ENCODE assay signal across 20 cellular contexts in the genomic region with DNA sequence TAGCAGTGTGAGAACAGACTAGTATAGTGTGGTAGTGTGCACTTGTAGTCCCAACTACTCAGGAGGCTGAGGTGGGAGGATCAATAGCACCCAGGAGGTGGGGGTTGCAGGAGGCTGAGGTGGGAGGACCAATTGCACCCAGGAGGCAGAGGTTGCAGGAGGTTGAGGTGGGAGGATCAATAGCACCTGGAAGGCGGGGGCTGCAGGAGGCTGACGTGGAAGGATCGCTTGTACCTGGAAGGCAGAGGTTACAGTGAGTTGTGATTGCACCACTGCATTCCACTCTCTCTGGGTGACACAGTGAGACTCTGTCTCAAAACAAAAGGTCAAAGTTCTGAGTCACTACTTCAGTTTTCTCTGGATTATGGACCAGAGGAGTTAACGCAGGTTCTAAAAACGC. TPM values are rescaled to one million over a fixed set of nuclear protein-coding genes. Genes with fewer than 3 reads are reported as not detected.
DNase-seq lines count a peak whose midpoint lies in the region; ATAC-seq, FAIRE-seq and TF ChIP-seq lines count a peak whose summit lies in the region.
"Had no signal": no experiment of that assay in that cellular context is flagged by ENCODE, and none has a peak within 500 bp of the region (broad histone marks: within the 10 kb centered on the region; RNA-seq: fewer than 3 reads in every experiment).

No MANE protein-coding gene starts in this region.

- no peak overlapping the region for H3K23ac ChIP-seq in trophoblast cell (ENCODE audit: low read length)

- H3K4me3 ChIP-seq in trophoblast cell (ENCODE audit: low read depth, low read length) = no peak overlapping the region
- H3K4me3 ChIP-seq: SJCRH30 had no signal

- no peak overlapping the region for H3K4ac ChIP-seq in trophoblast cell (ENCODE audit: low read depth, low read length)

- peaks cover 4% of the 10 kb centered on the region for H3K9me3 ChIP-seq in trophoblast cell (ENCODE audit: insufficient read depth, low read depth, low read length)

- H2BK12ac ChIP-seq in trophoblast cell (ENCODE audit: low read length) = no peak overlapping the region

- no peak overlapping the region for H2AK5ac ChIP-seq in trophoblast cell (ENCODE audit: low read length)

- H4K12ac ChIP-seq in trophoblast cell (ENCODE audit: low read depth, low read length) = no peak overlapping the region

- H3K79me1 ChIP-seq in trophoblast cell (ENCODE audit: low read length) = no peaks in the 10 kb centered on the region

- H3K36me3 ChIP-seq in trophoblast cell (ENCODE audit: control insufficient read depth in 1 of 2, insufficient read depth in 2 of 2, low read length in 2 of 2) = no peaks in the 10 kb centered on the region
- H3K36me3 ChIP-seq: SJCRH30 had no signal

- H3K4me3 Mint-ChIP-seq in Calu3 (ENCODE audit: low read depth, unreplicated experiment) (no peak overlapping the region), WTC11 (no peak overlapping the region)
- H3K4me3 Mint-ChIP-seq: CD14-positive monocyte, H9 had no signal

- POLR2A ChIA-PET in WTC11 (lab: Charles Lee) = no interaction called here

- no peak overlapping the region for H2BK5ac ChIP-seq in trophoblast cell (ENCODE audit: low read depth, low read length, poor library complexity)

- TF ChIP-seq CTCF in Calu3 (IDR thresholded peaks at IDR 0.05; ENCODE audit: unreplicated experiment) (no peak), WTC11 (IDR thresholded peaks at IDR 0.05) (no peak)

- DNase-seq in Calu3 (peak; percentile 26), WTC11 (ENCODE audit: low spot score) (no peak), islet precursor cell (peak; percentile 75), trophoblast cell (peak; percentile 90 to 93), GM12891 (ENCODE audit: insufficient read length, low spot score) (no peak)
- DNase-seq: EL, GF-D8, H9, Karpas-422, NCI-H1417, NCI-H1694 treated with DMSO at 0.1 percent for 48 hours, NCI-H2081 treated with DMSO at 0.1 percent for 48 hours, NCI-H2171 treated with DMSO at 0.1 percent for 48 hours, NCI-H524 treated with DMSO at 0.1 percent for 48 hours, NCI-H82, SJCRH30 had no signal

- H4K8ac ChIP-seq in trophoblast cell (ENCODE audit: low read depth, low read length) = no peak overlapping the region

- H3K36me3 Mint-ChIP-seq in Calu3 (ENCODE audit: insufficient read depth, unreplicated experiment) = no peaks in the 10 kb centered on the region
- H3K36me3 Mint-ChIP-seq in WTC11 = peaks cover 15% of the 10 kb centered on the region
- H3K36me3 Mint-ChIP-seq: CD14-positive monocyte had no signal

- H3K27ac Mint-ChIP-seq in Calu3 (ENCODE audit: unreplicated experiment) = no peak overlapping the region
- H3K27ac Mint-ChIP-seq in WTC11 = no peak overlapping the region
- H3K27ac Mint-ChIP-seq: CD14-positive monocyte, H9 had no signal

- no peaks in the 10 kb centered on the region for H3K27me3 ChIP-seq in trophoblast cell (ENCODE audit: insufficient read depth, low read length)
- H3K27me3 ChIP-seq: SJCRH30 had no signal

- H3K4me1 Mint-ChIP-seq in Calu3 (ENCODE audit: low read depth, unreplicated experiment) = no peaks in the 10 kb centered on the region
- H3K4me1 Mint-ChIP-seq in WTC11 = no peaks in the 10 kb centered on the region
- H3K4me1 Mint-ChIP-seq: CD14-positive monocyte, H9 had no signal

- no peak overlapping the region for H3K14ac ChIP-seq in trophoblast cell (ENCODE audit: low read length)

- intact Hi-C loops in Calu3 (cut with micrococcal nuclease; ENCODE audit: unreplicated experiment) = no loop called here

- H3K9ac ChIP-seq in trophoblast cell (ENCODE audit: low read length) = no peak overlapping the region

- CTCF ChIA-PET in Calu3 (lab: Charles Lee) = no interaction called here
- CTCF ChIA-PET in WTC11 (lab: Charles Lee) = no interaction called here

- no peak overlapping the region for H3K18ac ChIP-seq in trophoblast cell (ENCODE audit: low read length)

- H3K27me3 Mint-ChIP-seq in Calu3 (ENCODE audit: unreplicated experiment) (peaks cover 12% of the 10 kb centered on the region), WTC11 (ENCODE audit: low read depth) (peaks cover 8% of the 10 kb centered on the region)

- ATAC-seq in WTC11 (no peak), SK-N-SH treated with all-trans-retinoic acid at 6 μM for 48 hours (no peak), HG02938 (IDR thresholded peaks at IDR 0.05; ENCODE audit: unreplicated experiment) (no peak)
- ATAC-seq: Panc1 had no signal

- no peak for FAIRE-seq in GM12891 (lab: Jason Lieb, UNC)

- no peaks in the 10 kb centered on the region for H3K79me2 ChIP-seq in trophoblast cell (ENCODE audit: control insufficient read depth, insufficient read depth, low read length, poor library complexity)

- no peak overlapping the region for H2AFZ ChIP-seq in trophoblast cell (ENCODE audit: insufficient read depth, low read length, poor library complexity)

- H3K9me3 Mint-ChIP-seq in Calu3 (ENCODE audit: low read depth, unreplicated experiment) (peaks cover 3% of the 10 kb centered on the region), WTC11 (peaks cover 33% of the 10 kb centered on the region)

- no CpG with 5 or more reads among the region's 5 CpGs for WGBS in trophoblast cell (ENCODE audit: extremely low coverage, insufficient coverage, insufficient read length)

- no TSS peak for BruUV-seq in Calu3 (replicated peaks; lab: Mats Ljungman, UMichigan)

- no peak overlapping the region for H3K27ac ChIP-seq in trophoblast cell (ENCODE audit: low read depth, low read length)
- H3K27ac ChIP-seq: SJCRH30 had no signal

- TF ChIP-seq POLR2A in GM12891 (IDR thresholded peaks at IDR 0.05; ENCODE audit: low read depth, low read length) = no peak

- no peak overlapping the region for H4K91ac ChIP-seq in trophoblast cell (ENCODE audit: low read depth, low read length)

- H3K4me2 ChIP-seq in trophoblast cell (ENCODE audit: low read length) = no peak overlapping the region

- no peak overlapping the region for H2BK120ac ChIP-seq in trophoblast cell (ENCODE audit: insufficient read depth, low read length, poor library complexity)

- H3K4me1 ChIP-seq in trophoblast cell (ENCODE audit: control insufficient read depth in 1 of 2, insufficient read depth in 2 of 2, low read length in 2 of 2) = peaks cover 4 to 6% of the 10 kb centered on the region in 2 experiments
- H3K4me1 ChIP-seq: SJCRH30 had no signal

TF ChIP-seq in WTC11, 78 proteins besides CTCF, POLR2A, EP300 and RAD21:
- TF ChIP-seq NR3C1 (CRISPR knock-in tag; conservative IDR thresholded peaks at IDR 0.05; ENCODE audit: low read depth) = no peak
- peak; percentile 70 for TF ChIP-seq GABPB1 (CRISPR knock-in tag; IDR thresholded peaks at IDR 0.05)
TF ChIP-seq in WTC11: peak in this region for 1.

TF ChIP-seq in SK-N-SH treated with all-trans-retinoic acid at 6 μM for 48 hours, 23 proteins besides CTCF, POLR2A, EP300 and RAD21 (continues in another document):
- TF ChIP-seq SNAI2 (CRISPR knock-in tag; IDR thresholded peaks at IDR 0.05) (no peak), TOX (CRISPR knock-in tag; IDR thresholded peaks at IDR 0.05; ENCODE audit: borderline replicate concordance) (no peak), ARNTL (CRISPR knock-in tag; IDR thresholded peaks at IDR 0.05; ENCODE audit: borderline replicate concordance, low read depth) (no peak)
- TF ChIP-seq, protein P1, sequence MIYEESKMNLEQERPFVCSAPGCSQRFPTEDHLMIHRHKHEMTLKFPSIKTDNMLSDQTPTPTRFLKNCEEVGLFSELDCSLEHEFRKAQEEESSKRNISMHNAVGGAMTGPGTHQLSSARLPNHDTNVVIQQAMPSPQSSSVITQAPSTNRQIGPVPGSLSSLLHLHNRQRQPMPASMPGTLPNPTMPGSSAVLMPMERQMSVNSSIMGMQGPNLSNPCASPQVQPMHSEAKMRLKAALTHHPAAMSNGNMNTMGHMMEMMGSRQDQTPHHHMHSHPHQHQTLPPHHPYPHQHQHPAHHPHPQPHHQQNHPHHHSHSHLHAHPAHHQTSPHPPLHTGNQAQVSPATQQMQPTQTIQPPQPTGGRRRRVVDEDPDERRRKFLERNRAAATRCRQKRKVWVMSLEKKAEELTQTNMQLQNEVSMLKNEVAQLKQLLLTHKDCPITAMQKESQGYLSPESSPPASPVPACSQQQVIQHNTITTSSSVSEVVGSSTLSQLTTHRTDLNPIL (CRISPR knock-in tag; IDR thresholded peaks at IDR 0.05; ENCODE audit: low read depth) = no peak

TF ChIP-seq in GM12891, 5 proteins besides CTCF, POLR2A, EP300 and RAD21:
- TF ChIP-seq POLR2AphosphoS5 (IDR thresholded peaks at IDR 0.05; ENCODE audit: low read depth, low read length) (no peak), POU2F2 (IDR thresholded peaks at IDR 0.05; ENCODE audit: low read depth, low read length) (no peak), TAF1 (IDR thresholded peaks at IDR 0.05; ENCODE audit: low read depth, low read length) (no peak)

RNA-seq across cellular contexts. Expression of gene DIP2C, which starts 22.6 kb away (rescaled TPM):
- total RNA-seq in Calu3 (2022) = 11.0 and 13.2 TPM in 2 replicates
- total RNA-seq in WTC11 (2021) = 10.9 to 11.0 TPM (median 11.0 TPM) in 3 replicates
- polyA plus RNA-seq in trophoblast cell (2013) = 6.9 and 7.0 TPM in 2 replicates
- 1.5 TPM for polyA plus RNA-seq in GM12891 (2012; ENCODE audit: low read depth, missing spikeins)
- polyA plus RNA-seq: CD14-positive monocyte had no signal

Comparison
In these comparisons a context has a peak if more than half of its experiments do, and no peak if none do; other contexts are left out.
1. DNase-seq: peak in Calu3 (single experiment), islet precursor cell (single experiment) and trophoblast cell (2 of 2); none in WTC11 (single experiment) and GM12891 (single experiment).